ENCODE assay signal across 1 cellular context in genomic region chr7:2029211-2029905, GRCh38.
TF ChIP-seq lines count a peak whose summit lies in the region.

No MANE protein-coding gene starts in this region.

TF ChIP-seq in WTC11, 78 proteins besides CTCF, POLR2A, EP300 and RAD21 (continued from another document):
- TF ChIP-seq ATF6 (CRISPR knock-in tag; IDR thresholded peaks at IDR 0.05), result no peak
- TF ChIP-seq USF2 (CRISPR knock-in tag; IDR thresholded peaks at IDR 0.05), result no peak
- TF ChIP-seq ZNF317 (CRISPR knock-in tag; IDR thresholded peaks at IDR 0.05; ENCODE audit: borderline replicate concordance, low read depth), result no peak
- no peak for TF ChIP-seq JAZF1 (CRISPR knock-in tag; IDR thresholded peaks at IDR 0.05)
- TF ChIP-seq ZNF416 (CRISPR knock-in tag; IDR thresholded peaks at IDR 0.05), result no peak
- no peak for TF ChIP-seq RELA (CRISPR knock-in tag; IDR thresholded peaks at IDR 0.05; ENCODE audit: borderline replicate concordance)
- TF ChIP-seq TEAD1 (CRISPR knock-in tag; IDR thresholded peaks at IDR 0.05), result no peak
- no peak for TF ChIP-seq FOXP4 (CRISPR knock-in tag; IDR thresholded peaks at IDR 0.05)
- TF ChIP-seq ZNF512 (CRISPR knock-in tag; IDR thresholded peaks at IDR 0.05; ENCODE audit: borderline replicate concordance), result no peak
- TF ChIP-seq NR3C1 (CRISPR knock-in tag; conservative IDR thresholded peaks at IDR 0.05; ENCODE audit: low read depth), result no peak
- no peak for TF ChIP-seq SMAD4 (CRISPR knock-in tag; IDR thresholded peaks at IDR 0.05)
- TF ChIP-seq KAT7 (CRISPR knock-in tag; IDR thresholded peaks at IDR 0.05; ENCODE audit: borderline replicate concordance), result no peak
- TF ChIP-seq ZNF671 (CRISPR knock-in tag; IDR thresholded peaks at IDR 0.05), result no peak
- no peak for TF ChIP-seq ZMAT4 (CRISPR knock-in tag; IDR thresholded peaks at IDR 0.05)
- TF ChIP-seq FOXP1 (CRISPR knock-in tag; IDR thresholded peaks at IDR 0.05; ENCODE audit: borderline replicate concordance), result no peak
